Comparison of ENCODE assay signal across 1 cellular context in genomic region chr21:35024475-35024874, GRCh38.
TF ChIP-seq lines count a peak whose summit lies in the region.

No MANE protein-coding gene starts in this region.

TF ChIP-seq in HepG2, 621 proteins besides CTCF, POLR2A, EP300 and RAD21 (continued from another document):
- TF ChIP-seq ZNF280D (CRISPR knock-in tag; IDR thresholded peaks at IDR 0.05) (no peak), IRF1 (CRISPR knock-in tag; IDR thresholded peaks at IDR 0.05; ENCODE audit: low read depth) (no peak), CREBL2 (CRISPR knock-in tag; IDR thresholded peaks at IDR 0.05; ENCODE audit: borderline replicate concordance) (no peak), ZBTB42 (CRISPR knock-in tag; IDR thresholded peaks at IDR 0.05) (no peak), ZNF558 (CRISPR knock-in tag; IDR thresholded peaks at IDR 0.05; ENCODE audit: borderline replicate concordance) (no peak), RNF2 (conservative IDR thresholded peaks at IDR 0.05; ENCODE audit: low read depth) (no peak), GRHL1 (CRISPR knock-in tag; conservative IDR thresholded peaks at IDR 0.05) (no peak), ZSCAN29 (CRISPR knock-in tag; conservative IDR thresholded peaks at IDR 0.05) (no peak), E2F5 (CRISPR knock-in tag; conservative IDR thresholded peaks at IDR 0.05) (no peak), FOXJ3 (CRISPR knock-in tag; IDR thresholded peaks at IDR 0.05; ENCODE audit: borderline replicate concordance) (no peak), ZNF773 (CRISPR knock-in tag; IDR thresholded peaks at IDR 0.05; ENCODE audit: borderline replicate concordance) (no peak), DDIT3 (CRISPR knock-in tag; IDR thresholded peaks at IDR 0.05) (no peak), SP5 (CRISPR knock-in tag; IDR thresholded peaks at IDR 0.05; ENCODE audit: borderline replicate concordance, low read depth) (no peak), SP140L (CRISPR knock-in tag; IDR thresholded peaks at IDR 0.05; ENCODE audit: borderline replicate concordance) (no peak), HNRNPL (IDR thresholded peaks at IDR 0.05; ENCODE audit: low read depth, low read length) (no peak), ZNF720 (CRISPR knock-in tag; IDR thresholded peaks at IDR 0.05) (no peak), NFKB2 (CRISPR knock-in tag; IDR thresholded peaks at IDR 0.05; ENCODE audit: borderline replicate concordance) (no peak), ZMYM4 (CRISPR knock-in tag; IDR thresholded peaks at IDR 0.05) (no peak)
